10 cellular contexts compared by ENCODE assay signal in the genomic region with DNA sequence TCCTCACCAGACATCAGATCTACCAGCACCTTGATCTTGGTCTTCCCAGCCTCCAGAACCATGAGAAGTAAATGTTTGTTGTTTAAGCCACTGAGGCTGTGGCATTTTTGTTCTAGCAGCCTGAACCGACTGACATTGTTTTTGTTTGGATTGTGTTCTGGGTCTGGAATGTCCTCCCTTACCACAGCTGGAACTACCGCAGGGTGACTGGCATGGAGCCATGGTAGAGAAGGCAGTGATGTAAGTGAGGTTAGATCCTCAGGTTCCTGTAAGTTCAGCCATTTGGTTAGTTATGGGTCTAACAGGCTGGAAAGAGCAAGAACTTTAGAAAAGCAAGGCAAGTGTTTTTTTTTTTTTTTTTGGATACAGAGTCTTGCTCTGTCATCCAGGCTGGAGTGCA.
DNase-seq lines count a peak whose midpoint lies in the region; ATAC-seq and TF ChIP-seq lines count a peak whose summit lies in the region.
"Had no signal": no experiment of that assay in that cellular context is flagged by ENCODE, and none has a peak within 500 bp of the region (broad histone marks: within the 10 kb centered on the region; RNA-seq: fewer than 3 reads in every experiment).

No MANE protein-coding gene starts in this region.

- no peaks in the 10 kb centered on the region for H3K79me2 ChIP-seq in smooth muscle cell (ENCODE audit: low read depth)

- H3K4me3 ChIP-seq in breast epithelium = no peak overlapping the region
- no peak overlapping the region for H3K4me3 ChIP-seq in right atrium auricular region
- H3K4me3 ChIP-seq in tibial artery = no peak overlapping the region
- no peak overlapping the region for H3K4me3 ChIP-seq in smooth muscle cell
- no peak overlapping the region for H3K4me3 ChIP-seq in CD8-positive, alpha-beta T cell (ENCODE audit: low read depth, low read length)

- H3K36me3 ChIP-seq in breast epithelium = no peaks in the 10 kb centered on the region
- H3K36me3 ChIP-seq in right atrium auricular region = no peaks in the 10 kb centered on the region
- H3K36me3 ChIP-seq in tibial artery = no peaks in the 10 kb centered on the region
- no peaks in the 10 kb centered on the region for H3K36me3 ChIP-seq in smooth muscle cell (ENCODE audit: low read depth)
- no peaks in the 10 kb centered on the region for H3K36me3 ChIP-seq in CD8-positive, alpha-beta T cell (ENCODE audit: insufficient read depth, low read length)

- H3K4me1 Mint-ChIP-seq in CD8-positive, alpha-beta T cell (ENCODE audit: low read depth) = no peaks in the 10 kb centered on the region

- no peak for ATAC-seq in GM19397 (IDR thresholded peaks at IDR 0.05; ENCODE audit: unreplicated experiment)
- no peak for ATAC-seq in CD8-positive, alpha-beta T cell
- ATAC-seq in HG03354 (IDR thresholded peaks at IDR 0.05; ENCODE audit: poor library complexity, severe bottlenecking, unreplicated experiment) = no peak
- ATAC-seq: stimulated activated naive CD8-positive, alpha-beta T cell treated with anti-CD3 and anti-CD28 coated beads, Interleukin-15, Interleukin-2, amounts not matched to agents 100 U/mL and 50 U/mL, for 24 hours had no signal

- H3K36me3 Mint-ChIP-seq in CD8-positive, alpha-beta T cell = no peaks in the 10 kb centered on the region

- intact Hi-C loops in breast epithelium (cut with DNase I; ENCODE audit: low total_unique reads) (no loop called here), tibial artery (cut with DNase I; ENCODE audit: low total_unique reads) (no loop called here)
- intact Hi-C loops in CD8-positive, alpha-beta T cell (cut with DNase I, micrococcal nuclease) = no loop called here

- H2AFZ ChIP-seq in smooth muscle cell (ENCODE audit: low read depth) = no peak overlapping the region

- CTCF ChIA-PET in CD8-positive, alpha-beta T cell (lab: Charles Lee) = no interaction called here

- H3K9ac ChIP-seq in smooth muscle cell (ENCODE audit: low read depth) = no peak overlapping the region

- H3K4me1 ChIP-seq in breast epithelium = peaks cover 0 to 5% of the 10 kb centered on the region in 2 donors
- H3K4me1 ChIP-seq in right atrium auricular region = peaks cover 0 to 16% of the 10 kb centered on the region in 2 donors
- peaks cover 0 to 19% (median 8%) of the 10 kb centered on the region in 4 donors for H3K4me1 ChIP-seq in tibial artery
- no peaks in the 10 kb centered on the region for H3K4me1 ChIP-seq in smooth muscle cell (ENCODE audit: low read depth)
- no peaks in the 10 kb centered on the region for H3K4me1 ChIP-seq in CD8-positive, alpha-beta T cell (ENCODE audit: insufficient read depth, low read length)

- peak overlapping the region; percentile 46 to 48 for H3K27ac ChIP-seq in breast epithelium
- H3K27ac ChIP-seq in right atrium auricular region = peak overlapping the region in 1 of 2 donors; percentile 4
- peak overlapping the region in 1 of 2 donors; percentile 39 for H3K27ac ChIP-seq in tibial artery
- H3K27ac ChIP-seq in smooth muscle cell (ENCODE audit: low read depth) = no peak overlapping the region
- H3K27ac ChIP-seq in CD8-positive, alpha-beta T cell (ENCODE audit: low read depth, low read length) = no peak overlapping the region

- no peak for TF ChIP-seq POLR2A in breast epithelium (IDR thresholded peaks at IDR 0.05)

- TF ChIP-seq CTCF in breast epithelium (IDR thresholded peaks at IDR 0.05) (no peak), right atrium auricular region (IDR thresholded peaks at IDR 0.05) (no peak), tibial artery (IDR thresholded peaks at IDR 0.05) (no peak), smooth muscle cell (IDR thresholded peaks at IDR 0.05; ENCODE audit: borderline replicate concordance, insufficient read depth, poor library complexity, severe bottlenecking) (no peak)
- TF ChIP-seq CTCF in CD8-positive, alpha-beta T cell (IDR thresholded peaks at IDR 0.05) = no peak

- peak; percentile 57 for DNase-seq in HCEC 1CT
- peak; percentile 80 to 82 for DNase-seq in breast epithelium (ENCODE audit: low spot score in 2 of 2)
- peak; percentile 73 for DNase-seq in right atrium auricular region (ENCODE audit: low spot score)
- peak; percentile 45 to 85 for DNase-seq in tibial artery
- no peak for DNase-seq in smooth muscle cell (lab: John Stamatoyannopoulos, UW; ENCODE audit: unreplicated experiment)
- DNase-seq in CD8-positive, alpha-beta T cell = no peak
- DNase-seq: activated T-cell treated with anti-CD3 and anti-CD28 coated beads, Interleukin-2, amount 50 U/mL, for 24 hours; stimulated activated naive CD8-positive, alpha-beta T cell treated with anti-CD3 and anti-CD28 coated beads, Interleukin-15, Interleukin-2, amounts not matched to agents 100 U/mL and 50 U/mL, for 24 hours had no signal

- H4K20me1 ChIP-seq in smooth muscle cell (ENCODE audit: low read depth) = no peaks in the 10 kb centered on the region

- POLR2A ChIA-PET in CD8-positive, alpha-beta T cell (lab: Charles Lee) = no interaction called here

- no peak overlapping the region for H3K27ac Mint-ChIP-seq in CD8-positive, alpha-beta T cell
- H3K27ac Mint-ChIP-seq: activated T-cell treated with anti-CD3 and anti-CD28 coated beads, Interleukin-2, amount 50 U/mL, for 24 hours had no signal

- H3K4me3 Mint-ChIP-seq in CD8-positive, alpha-beta T cell = no peak overlapping the region
- H3K4me3 Mint-ChIP-seq: activated T-cell treated with anti-CD3 and anti-CD28 coated beads, Interleukin-2, amount 50 U/mL, for 24 hours had no signal

- no peaks in the 10 kb centered on the region for H3F3A ChIP-seq in smooth muscle cell (ENCODE audit: low read depth)

- H3K4me2 ChIP-seq in smooth muscle cell = no peak overlapping the region

- H3K9me3 Mint-ChIP-seq in CD8-positive, alpha-beta T cell = no peaks in the 10 kb centered on the region
- H3K9me3 Mint-ChIP-seq: activated T-cell treated with anti-CD3 and anti-CD28 coated beads, Interleukin-2, amount 50 U/mL, for 24 hours had no signal

- H3K9me3 ChIP-seq in breast epithelium (no peaks in the 10 kb centered on the region), right atrium auricular region (no peaks in the 10 kb centered on the region), tibial artery (no peaks in the 10 kb centered on the region), smooth muscle cell (replicated peaks; ENCODE audit: low read depth) (no peaks in the 10 kb centered on the region)
- H3K9me3 ChIP-seq in CD8-positive, alpha-beta T cell (ENCODE audit: low read length) = no peaks in the 10 kb centered on the region

- 19% methylated on average over 2 of the region's 2 CpGs for WGBS in smooth muscle cell (ENCODE audit: low lambda C conversion rate)

- no peaks in the 10 kb centered on the region for H3K27me3 Mint-ChIP-seq in CD8-positive, alpha-beta T cell (ENCODE audit: low read depth)
- H3K27me3 Mint-ChIP-seq: activated T-cell treated with anti-CD3 and anti-CD28 coated beads, Interleukin-2, amount 50 U/mL, for 24 hours had no signal

- H3K27me3 ChIP-seq in breast epithelium = no peaks in the 10 kb centered on the region
- no peaks in the 10 kb centered on the region for H3K27me3 ChIP-seq in right atrium auricular region
- no peaks in the 10 kb centered on the region for H3K27me3 ChIP-seq in tibial artery
- H3K27me3 ChIP-seq in smooth muscle cell (ENCODE audit: low read depth) = no peaks in the 10 kb centered on the region
- no peaks in the 10 kb centered on the region for H3K27me3 ChIP-seq in CD8-positive, alpha-beta T cell (ENCODE audit: insufficient read depth, low read length)

Comparison
In these comparisons a context has a peak if more than half of its experiments do, and no peak if none do; other contexts are left out.
1. DNase-seq: peak in HCEC 1CT (single experiment), breast epithelium (2 of 2), right atrium auricular region (single experiment) and tibial artery (2 of 2); none in smooth muscle cell (single experiment) and CD8-positive, alpha-beta T cell (0 of 7).
2. H3K27ac ChIP-seq: peak in breast epithelium (2 of 2); none in smooth muscle cell (single experiment) and CD8-positive, alpha-beta T cell (single experiment).